ENCODE assay signal across 1 cellular context in genomic region chr21:44925027-44925755, GRCh38.
TF ChIP-seq lines count a peak whose summit lies in the region.

No MANE protein-coding gene starts in this region.

TF ChIP-seq in GM12878, 131 proteins besides CTCF, POLR2A, EP300 and RAD21 (continued from another document):
- TF ChIP-seq CEBPZ (IDR thresholded peaks at IDR 0.05; ENCODE audit: low read depth, low read length) = no peak
- no peak for TF ChIP-seq HSF1 (IDR thresholded peaks at IDR 0.05; ENCODE audit: low read depth, low read length)
- TF ChIP-seq IRF5 (IDR thresholded peaks at IDR 0.05; ENCODE audit: borderline replicate concordance) = no peak
- peak; percentile 62 to 82; a peak in 3 of 4 replicates for TF ChIP-seq IKZF2 (IDR thresholded peaks at IDR 0.05)
- no peak for TF ChIP-seq EED (IDR thresholded peaks at IDR 0.05; ENCODE audit: low read depth)
- TF ChIP-seq BCL3 (IDR thresholded peaks at IDR 0.05; ENCODE audit: borderline replicate concordance, insufficient read depth, low read depth, low read length, poor library complexity, severe bottlenecking) = no peak
- TF ChIP-seq CREB1 (IDR thresholded peaks at IDR 0.05; ENCODE audit: low read depth) = no peak
- TF ChIP-seq MTA2 (IDR thresholded peaks at IDR 0.05; ENCODE audit: low read depth) = peak; percentile 74
- TF ChIP-seq MLLT1 (IDR thresholded peaks at IDR 0.05) = peak; percentile 82
- TF ChIP-seq KLF5 (IDR thresholded peaks at IDR 0.05; ENCODE audit: partially characterized antibody) = no peak
- TF ChIP-seq SMAD1 (IDR thresholded peaks at IDR 0.05; ENCODE audit: low read depth, partially characterized antibody) = no peak
- TF ChIP-seq WRNIP1 (IDR thresholded peaks at IDR 0.05; ENCODE audit: borderline replicate concordance, low read depth, low read length) = no peak
- TF ChIP-seq MEF2A (IDR thresholded peaks at IDR 0.05; ENCODE audit: insufficient read depth, low read depth, low read length) = no peak
- TF ChIP-seq ZNF207 (IDR thresholded peaks at IDR 0.05; ENCODE audit: borderline replicate concordance) = no peak
- no peak for TF ChIP-seq PBX3 (IDR thresholded peaks at IDR 0.05; ENCODE audit: insufficient replicate concordance, low read depth, low read length)
- TF ChIP-seq HDAC2 (IDR thresholded peaks at IDR 0.05) = no peak
- no peak for TF ChIP-seq NRF1 (conservative IDR thresholded peaks at IDR 0.05; ENCODE audit: low read depth, low read length)
- TF ChIP-seq SREBF1 (IDR thresholded peaks at IDR 0.05; ENCODE audit: low read length) = no peak
- no peak for TF ChIP-seq SIX5 (IDR thresholded peaks at IDR 0.05; ENCODE audit: low read depth, low read length, severe bottlenecking)
- no peak for TF ChIP-seq MTA3 (IDR thresholded peaks at IDR 0.05; ENCODE audit: borderline replicate concordance, low read length)
- TF ChIP-seq STAT3 (IDR thresholded peaks at IDR 0.05; ENCODE audit: low read depth, low read length) = no peak
- no peak for TF ChIP-seq ZBED1 (IDR thresholded peaks at IDR 0.05; ENCODE audit: borderline replicate concordance)
- no peak for TF ChIP-seq SRF (IDR thresholded peaks at IDR 0.05; ENCODE audit: low read depth in 2 of 2, low read length in 2 of 2)
- TF ChIP-seq STAT1 (conservative IDR thresholded peaks at IDR 0.05) = no peak
- no peak for TF ChIP-seq NR2F1 (conservative IDR thresholded peaks at IDR 0.05)
TF ChIP-seq in GM12878: peak in this region for 16.
